Comparison of ENCODE assay signal across 29 cellular contexts in the genomic region with DNA sequence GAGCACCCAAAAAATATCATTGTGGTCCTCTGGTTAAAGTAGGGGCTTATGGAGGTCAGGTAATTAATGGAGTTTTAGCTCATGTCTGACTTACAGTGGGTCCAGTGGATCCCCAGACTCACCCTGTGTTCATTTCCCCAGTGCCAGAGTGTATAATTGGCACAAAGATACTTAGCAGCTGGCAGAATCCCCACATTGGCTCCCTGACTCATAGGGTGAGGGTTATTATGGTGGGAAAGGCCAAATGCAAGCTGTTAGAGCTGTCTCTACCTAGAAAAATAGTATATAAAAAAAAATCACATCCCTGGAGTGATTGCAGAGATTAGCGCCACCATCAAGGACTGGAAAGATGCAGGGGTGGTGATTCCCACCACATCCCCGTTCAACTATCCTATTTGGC.
"Had no signal": no experiment of that assay in that cellular context is flagged by ENCODE, and none has a peak within 500 bp of the region (broad histone marks: within the 10 kb centered on the region; RNA-seq: fewer than 3 reads in every experiment).

No MANE protein-coding gene starts in this region.

- H3K4me1 Mint-ChIP-seq: naive thymus-derived CD4-positive, alpha-beta T cell; nephron; neural progenitor cell; stimulated activated naive CD8-positive, alpha-beta T cell treated with anti-CD3 and anti-CD28 coated beads, Interleukin-15, amount 100 ng/mL, for 72 hours had no signal

- H3K27ac Mint-ChIP-seq: mesothelial cell of epicardium; naive thymus-derived CD4-positive, alpha-beta T cell; nephron; neural progenitor cell; stimulated activated naive CD8-positive, alpha-beta T cell treated with anti-CD3 and anti-CD28 coated beads, Interleukin-15, amount 100 ng/mL, for 72 hours had no signal

- H3K9me3 Mint-ChIP-seq: neural progenitor cell had no signal

- H3K27me3 ChIP-seq: esophagus squamous epithelium, gastrocnemius medialis, hepatocyte, left lung, neural progenitor cell, suprapubic skin, transverse colon, upper lobe of right lung, uterus had no signal

- H3K36me3 ChIP-seq: esophagus squamous epithelium, gastrocnemius medialis, left lung, neural progenitor cell, prostate gland, suprapubic skin, transverse colon, upper lobe of right lung, uterus had no signal

- H3K27me3 Mint-ChIP-seq: naive thymus-derived CD4-positive, alpha-beta T cell; stimulated activated naive CD8-positive, alpha-beta T cell treated with anti-CD3 and anti-CD28 coated beads, Interleukin-15, amount 100 ng/mL, for 72 hours had no signal

- ATAC-seq: gastrocnemius medialis; left cardiac atrium; left lung; mucosa of descending colon; naive thymus-derived CD4-positive, alpha-beta T cell; right cardiac atrium; stimulated activated naive CD8-positive, alpha-beta T cell treated with anti-CD3 and anti-CD28 coated beads, Interleukin-15, amount 100 ng/mL, for 72 hours; upper lobe of right lung had no signal

- H3K9ac ChIP-seq: neural progenitor cell had no signal

- H3K4me3 ChIP-seq: coronary artery, esophagus squamous epithelium, gastrocnemius medialis, hepatocyte, left lung, mucosa of descending colon, neural progenitor cell, prostate gland, suprapubic skin, transverse colon, upper lobe of right lung, uterus had no signal

- H3K36me3 Mint-ChIP-seq: mesothelial cell of epicardium; naive thymus-derived CD4-positive, alpha-beta T cell; neural progenitor cell had no signal

- H3K4me1 ChIP-seq: esophagus squamous epithelium, gastrocnemius medialis, left lung, prostate gland, suprapubic skin, transverse colon, upper lobe of right lung, uterus had no signal

- FAIRE-seq: small intestine had no signal

- H3K4me3 Mint-ChIP-seq: mesothelial cell of epicardium; naive thymus-derived CD4-positive, alpha-beta T cell; nephron; neural progenitor cell; stimulated activated naive CD8-positive, alpha-beta T cell treated with anti-CD3 and anti-CD28 coated beads, Interleukin-15, amount 100 ng/mL, for 72 hours had no signal

- H3K9me3 ChIP-seq: esophagus squamous epithelium, gastrocnemius medialis, mucosa of descending colon, prostate gland, suprapubic skin, transverse colon, upper lobe of right lung, uterus had no signal

- H3K27ac ChIP-seq: coronary artery, esophagus squamous epithelium, gastrocnemius medialis, hepatocyte, left lung, neural progenitor cell, prostate gland, suprapubic skin, transverse colon, upper lobe of right lung, uterus had no signal

- DNase-seq: dermis blood vessel endothelial cell; effector memory CD4-positive, alpha-beta T cell; erythroblast; esophagus squamous epithelium; gastrocnemius medialis; head of caudate nucleus; left cardiac atrium; left lung; mesenchymal stem cell; mucosa of descending colon; naive thymus-derived CD4-positive, alpha-beta T cell; nucleus accumbens; right cardiac atrium; stimulated activated CD4-positive, alpha-beta T cell treated with anti-CD3 and anti-CD28 coated beads, Interleukin-1b, Interleukin-23, amount 100 ng/mL, for 48 hours; stimulated activated CD4-positive, alpha-beta T cell treated with anti-CD3 and anti-CD28 coated beads, Interleukin-4, amount 100 ng/mL, for 1 hour; stimulated activated CD8-positive, alpha-beta memory T cell treated with anti-CD3 and anti-CD28 coated beads, Interleukin-4, amount 100 ng/mL, for 48 hours; stimulated activated naive CD4-positive, alpha-beta T cell; stimulated activated naive CD8-positive, alpha-beta T cell treated with anti-CD3 and anti-CD28 coated beads, Interleukin-15, amount 100 ng/mL, for 72 hours; transverse colon; upper lobe of right lung; uterus had no signal
